Comparison of ENCODE assay signal across 9 cellular contexts in genomic region chr1:104648269-104648691, GRCh38.
DNase-seq lines count a peak whose midpoint lies in the region; ATAC-seq and TF ChIP-seq lines count a peak whose summit lies in the region.
"Had no signal": no experiment of that assay in that cellular context is flagged by ENCODE, and none has a peak within 500 bp of the region (broad histone marks: within the 10 kb centered on the region; RNA-seq: fewer than 3 reads in every experiment).

No MANE protein-coding gene starts in this region.

- H3K4me3 ChIP-seq in mammary epithelial cell (replicated peaks in 1 of 3; ENCODE audit: insufficient read depth in 1 of 3, low read depth in 2 of 3, low read length in 3 of 3) (no peak overlapping the region), retinal pigment epithelial cell (ENCODE audit: low read length) (no peak overlapping the region)
- H3K4me3 ChIP-seq: SJSA1 had no signal

- in situ Hi-C loops in mammary epithelial cell (cut with MboI; ENCODE audit: low sequenced_read_pairs in 2 of 2): no loop called here

- no peak overlapping the region for H3K4me2 ChIP-seq in mammary epithelial cell (ENCODE audit: insufficient read depth, low read depth, low read length)

- no peak overlapping the region for H3K9ac ChIP-seq in mammary epithelial cell (ENCODE audit: insufficient read depth, low read length)

- dilution Hi-C loops in mammary epithelial cell (cut with HindIII; ENCODE audit: low sequenced_read_pairs): no loop called here

- H2AFZ ChIP-seq in mammary epithelial cell (ENCODE audit: low read depth, low read length): no peak overlapping the region

- CTCF ChIA-PET in mammary epithelial cell (lab: Charles Lee; ENCODE audit: low non-redundant PET): no interaction called here

- intact Hi-C loops in mammary epithelial cell (cut with micrococcal nuclease): no loop called here

- no peaks in the 10 kb centered on the region for H3K36me3 ChIP-seq in mammary epithelial cell (ENCODE audit: insufficient read depth, low read length)
- H3K36me3 ChIP-seq: SJSA1 had no signal

- ATAC-seq in GM18502 (IDR thresholded peaks at IDR 0.05; ENCODE audit: poor library complexity, unreplicated experiment) (peak; percentile 84), HG02884 (IDR thresholded peaks at IDR 0.05; ENCODE audit: unreplicated experiment) (peak; percentile 62)

- 8% methylated on average over 1 of the region's 1 CpG for WGBS in mammary epithelial cell (ENCODE audit: low coverage, missing lambda C conversion rate)

- no peaks in the 10 kb centered on the region for H3K27me3 ChIP-seq in mammary epithelial cell (ENCODE audit: insufficient read depth, low read length)
- H3K27me3 ChIP-seq: SJSA1 had no signal

- peak; percentile 22 for DNase-seq in NCI-H2171 (lab: John Stamatoyannopoulos, UW)
- DNase-seq in mammary epithelial cell: no peak
- DNase-seq in retinal pigment epithelial cell (ENCODE audit: low read depth): peak; percentile 30
- no peak for DNase-seq in islet precursor cell
- no peak for DNase-seq in effector CD8-positive, alpha-beta T cell (lab: John Stamatoyannopoulos, UW)
- DNase-seq in activated CD8-positive, alpha-beta memory T cell treated with anti-CD3 and anti-CD28 coated beads, Interleukin-2, amount 50 U/mL, for 48 hours: no peak

- no peaks in the 10 kb centered on the region for H3K79me2 ChIP-seq in mammary epithelial cell (ENCODE audit: insufficient read depth, low read length)

- TF ChIP-seq CTCF in mammary epithelial cell (conservative IDR thresholded peaks at IDR 0.05 in 1 of 2, IDR thresholded peaks at IDR 0.05 in 1 of 2; ENCODE audit: extremely low read depth in 1 of 2, insufficient read depth in 1 of 2, low read depth in 1 of 2, low read length in 2 of 2) (peak; percentile 45 to 48), retinal pigment epithelial cell (conservative IDR thresholded peaks at IDR 0.05; ENCODE audit: low read depth, low read length) (peak; percentile 57)

- no peaks in the 10 kb centered on the region for H3K9me3 ChIP-seq in mammary epithelial cell (replicated peaks; ENCODE audit: insufficient read depth, low read length)
- H3K9me3 ChIP-seq: SJSA1 had no signal

- H3K4me1 ChIP-seq in mammary epithelial cell (ENCODE audit: insufficient read depth, low read length): no peaks in the 10 kb centered on the region
- H3K4me1 ChIP-seq: SJSA1 had no signal

- no peaks in the 10 kb centered on the region for H4K20me1 ChIP-seq in mammary epithelial cell (ENCODE audit: insufficient read depth, low read length)

- BruUV-seq in mammary epithelial cell (replicated peaks; lab: Mats Ljungman, UMichigan): no TSS peak

- H3K27ac ChIP-seq in mammary epithelial cell (ENCODE audit: insufficient read depth, low read depth, low read length): no peak overlapping the region
- H3K27ac ChIP-seq: SJSA1 had no signal

Comparison
In these comparisons a context has a peak if more than half of its experiments do, and no peak if none do; other contexts are left out.
1. DNase-seq: peak in NCI-H2171 (single experiment) and retinal pigment epithelial cell (single experiment); none in mammary epithelial cell (single experiment), islet precursor cell (single experiment), effector CD8-positive, alpha-beta T cell (single experiment) and activated CD8-positive, alpha-beta memory T cell treated with anti-CD3 and anti-CD28 coated beads, Interleukin-2, amount 50 U/mL, for 48 hours (single experiment).